Comparison of ENCODE assay signal across 32 cellular contexts in the genomic region with DNA sequence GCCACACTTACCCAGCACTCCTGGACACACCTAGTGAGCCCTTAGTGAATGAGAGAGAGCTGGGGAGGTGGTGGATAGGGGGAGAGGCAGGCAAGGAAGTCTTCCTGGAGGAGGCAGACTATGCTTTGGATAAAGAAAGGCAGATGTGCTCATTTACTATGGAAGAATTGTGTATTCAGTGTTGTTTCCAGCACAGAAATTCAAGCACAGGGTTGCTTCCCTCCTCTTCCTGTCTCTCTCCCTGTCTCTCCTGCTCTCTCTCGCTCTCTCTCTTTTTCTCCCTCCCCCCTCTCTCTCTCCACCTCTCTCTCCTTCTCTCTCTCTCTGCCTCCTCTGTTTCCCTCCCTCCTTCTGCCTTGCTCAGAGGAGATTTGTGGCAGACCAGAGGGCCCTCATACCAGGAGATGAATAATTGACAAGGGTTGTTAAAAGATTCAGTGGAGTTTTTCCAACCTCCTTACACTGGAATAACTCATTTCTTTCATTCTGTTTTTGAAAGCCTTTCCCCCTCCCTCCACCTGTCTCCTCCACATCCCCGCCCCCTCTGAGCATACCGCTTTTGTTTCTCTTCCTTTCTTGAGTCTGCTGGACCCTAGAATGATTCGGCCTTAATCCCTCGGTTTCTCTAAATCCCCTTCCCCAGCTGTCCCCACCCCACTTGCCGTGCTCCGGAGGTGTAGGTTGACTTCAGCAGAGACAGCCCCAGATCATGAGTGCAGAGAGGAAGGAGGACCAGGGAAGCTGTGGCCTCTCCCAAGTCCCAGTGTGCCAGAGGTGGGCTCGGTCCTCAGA.
"Had no signal": no experiment of that assay in that cellular context is flagged by ENCODE, and none has a peak within 500 bp of the region (broad histone marks: within the 10 kb centered on the region; RNA-seq: fewer than 3 reads in every experiment).

No MANE protein-coding gene starts in this region.

- H3K9me3 ChIP-seq: body of pancreas, gastrocnemius medialis, neutrophil, ovary, right lobe of liver, thyroid gland, upper lobe of right lung had no signal

- H3K36me3 Mint-ChIP-seq: activated CD8-positive, alpha-beta memory T cell treated with anti-CD3 and anti-CD28 coated beads, Interleukin-2, amount 10 ng/mL, durations not matched to agents 7 days and 5 days; activated naive CD8-positive, alpha-beta T cell; naive thymus-derived CD4-positive, alpha-beta T cell; stimulated activated effector memory CD8-positive, alpha-beta T cell treated with anti-CD3 and anti-CD28 coated beads, Interleukin-12 subunit alpha, Interleukin-12 subunit beta, amount 100 ng/mL, for 72 hours had no signal

- H2AFZ ChIP-seq: hepatocyte had no signal

- H3K27ac Mint-ChIP-seq: activated CD4-positive, alpha-beta T cell treated with anti-CD3 and anti-CD28 coated beads for 36 hours; activated CD8-positive, alpha-beta memory T cell treated with anti-CD3 and anti-CD28 coated beads, Interleukin-2, amount 10 ng/mL, durations not matched to agents 7 days and 5 days; activated CD8-positive, alpha-beta T cell treated with anti-CD3 and anti-CD28 coated beads, Interleukin-2, amount 10 ng/mL, durations not matched to agents 7 days and 5 days; activated naive CD8-positive, alpha-beta T cell; activated T-helper 2 cell treated with anti-CD3 and anti-CD28 coated beads, Interferon-gamma antibody, Interleukin-2, Interleukin-4, amounts not matched to agents 10 μg/mL and 5 μg/mL and 100 μg/mL, durations not matched to agents 14 hours and 24 hours and 36 hours; effector memory CD8-positive, alpha-beta T cell; progenitor cell of endocrine pancreas; stimulated activated effector memory CD8-positive, alpha-beta T cell treated with anti-CD3 and anti-CD28 coated beads, Interleukin-12 subunit alpha, Interleukin-12 subunit beta, amount 100 ng/mL, for 72 hours; stimulated activated naive CD8-positive, alpha-beta T cell treated with anti-CD3 and anti-CD28 coated beads, Interleukin-15, amount 100 ng/mL, for 72 hours had no signal

- H3K36me3 ChIP-seq: cardiac muscle cell, gastrocnemius medialis, neutrophil, ovary, right lobe of liver, thyroid gland, upper lobe of right lung had no signal

- H3K4me1 ChIP-seq: body of pancreas, gastrocnemius medialis, right lobe of liver, thyroid gland, upper lobe of right lung had no signal

- FAIRE-seq: keratinocyte had no signal

- H3K27ac ChIP-seq: body of pancreas, cardiac muscle cell, gastrocnemius medialis, hepatocyte, neutrophil, ovary, right lobe of liver, thyroid gland, upper lobe of right lung had no signal

- H3K9me3 Mint-ChIP-seq: activated T-helper 2 cell treated with anti-CD3 and anti-CD28 coated beads, Interferon-gamma antibody, Interleukin-2, Interleukin-4, amounts not matched to agents 10 μg/mL and 5 μg/mL and 100 μg/mL, durations not matched to agents 14 hours and 24 hours and 36 hours; effector memory CD8-positive, alpha-beta T cell; stimulated activated effector memory CD8-positive, alpha-beta T cell treated with anti-CD3 and anti-CD28 coated beads, Interleukin-12 subunit alpha, Interleukin-12 subunit beta, amount 100 ng/mL, for 72 hours; stimulated activated naive CD8-positive, alpha-beta T cell treated with anti-CD3 and anti-CD28 coated beads, Interleukin-15, amount 100 ng/mL, for 72 hours had no signal

- H3K79me2 ChIP-seq: hepatocyte had no signal

- H3K4me3 Mint-ChIP-seq: activated CD4-positive, alpha-beta T cell treated with anti-CD3 and anti-CD28 coated beads for 36 hours; activated CD8-positive, alpha-beta memory T cell treated with anti-CD3 and anti-CD28 coated beads, Interleukin-2, amount 10 ng/mL, durations not matched to agents 7 days and 5 days; activated CD8-positive, alpha-beta T cell treated with anti-CD3 and anti-CD28 coated beads, Interleukin-2, amount 10 ng/mL, durations not matched to agents 7 days and 5 days; activated naive CD8-positive, alpha-beta T cell; effector memory CD8-positive, alpha-beta T cell; naive thymus-derived CD4-positive, alpha-beta T cell; stimulated activated effector memory CD8-positive, alpha-beta T cell treated with anti-CD3 and anti-CD28 coated beads, Interleukin-12 subunit alpha, Interleukin-12 subunit beta, amount 100 ng/mL, for 72 hours; stimulated activated naive CD8-positive, alpha-beta T cell treated with anti-CD3 and anti-CD28 coated beads, Interleukin-15, amount 100 ng/mL, for 72 hours had no signal

- H3K4me1 Mint-ChIP-seq: activated CD4-positive, alpha-beta T cell treated with anti-CD3 and anti-CD28 coated beads for 36 hours; stimulated activated effector memory CD8-positive, alpha-beta T cell treated with anti-CD3 and anti-CD28 coated beads, Interleukin-12 subunit alpha, Interleukin-12 subunit beta, amount 100 ng/mL, for 72 hours had no signal

- ATAC-seq: activated CD4-positive, alpha-beta T cell treated with anti-CD3 and anti-CD28 coated beads for 36 hours; activated CD8-positive, alpha-beta memory T cell treated with anti-CD3 and anti-CD28 coated beads, Interleukin-2, amount 10 ng/mL, durations not matched to agents 7 days and 5 days; activated CD8-positive, alpha-beta T cell treated with anti-CD3 and anti-CD28 coated beads, Interleukin-2, amount 10 ng/mL, durations not matched to agents 7 days and 5 days; body of pancreas; effector memory CD8-positive, alpha-beta T cell; gastrocnemius medialis; naive thymus-derived CD4-positive, alpha-beta T cell; stimulated activated effector memory CD8-positive, alpha-beta T cell treated with anti-CD3 and anti-CD28 coated beads, Interleukin-12 subunit alpha, Interleukin-12 subunit beta, amount 100 ng/mL, for 72 hours had no signal

- DNase-seq: activated CD4-positive, alpha-beta T cell treated with anti-CD3 and anti-CD28 coated beads for 36 hours; activated CD4-positive, CD25-positive, alpha-beta regulatory T cell; activated CD8-positive, alpha-beta memory T cell treated with anti-CD3 and anti-CD28 coated beads, Interleukin-2, amount 10 ng/mL, durations not matched to agents 7 days and 5 days; activated CD8-positive, alpha-beta T cell treated with anti-CD3 and anti-CD28 coated beads, Interleukin-2, amount 10 ng/mL, durations not matched to agents 7 days and 5 days; activated T-cell treated with anti-CD3 and anti-CD28 coated beads, Interleukin-2, amount 50 U/mL, for 48 hours; anterior cingulate cortex; body of pancreas; cortex of kidney; effector memory CD8-positive, alpha-beta T cell; erythroblast; gastrocnemius medialis; glutamatergic neuron; left cardiac atrium; mammary epithelial cell; midbrain; naive thymus-derived CD4-positive, alpha-beta T cell; ovary; right lobe of liver; stimulated activated CD4-positive, alpha-beta T cell treated with anti-CD3 and anti-CD28 coated beads, Interleukin-4, amount 100 ng/mL, for 24 hours; stimulated activated naive CD8-positive, alpha-beta T cell treated with anti-CD3 and anti-CD28 coated beads, Interleukin-15, amount 100 ng/mL, for 72 hours; substantia nigra; T-helper 2 cell; thyroid gland; upper lobe of right lung had no signal

- H3K4me2 ChIP-seq: hepatocyte had no signal

- H3K27me3 ChIP-seq: ovary, right lobe of liver, thyroid gland had no signal

- H3K4me3 ChIP-seq: body of pancreas, cardiac muscle cell, gastrocnemius medialis, hepatocyte, ovary, right lobe of liver, thyroid gland, upper lobe of right lung had no signal
